In genomic region chr4:152748619-152749018, GRCh38 we compare ENCODE assay signal across 39 cellular contexts. TPM values are rescaled to one million over a fixed set of nuclear protein-coding genes. Genes with fewer than 3 reads are reported as not detected.
"Had no signal": no experiment of that assay in that cellular context is flagged by ENCODE, and none has a peak within 500 bp of the region (broad histone marks: within the 10 kb centered on the region; RNA-seq: fewer than 3 reads in every experiment).

No MANE protein-coding gene starts in this region.

- H3K4me3 ChIP-seq: adrenal gland, ascending aorta, body of pancreas, breast epithelium, cardiac muscle cell had no signal

- H3K4me1 ChIP-seq: adrenal gland, ascending aorta, body of pancreas, breast epithelium had no signal

- DNase-seq: activated effector memory CD4-positive, alpha-beta T cell treated with anti-CD3 and anti-CD28 coated beads, Interleukin-2, amount 50 U/mL, for 16 hours; activated effector memory CD4-positive, alpha-beta T cell treated with Interleukin-2 at 50 U/mL for 16 hours; activated gamma-delta T cell treated with Interleukin-2 at 50 U/mL for 16 hours; activated naive CD4-positive, alpha-beta T cell; activated naive CD4-positive, alpha-beta T cell treated with anti-CD3 and anti-CD28 coated beads for 36 hours; activated naive CD4-positive, alpha-beta T cell treated with anti-CD3 and anti-CD28 coated beads, Interleukin-2, amount 50 U/mL, for 16 hours; activated naive CD4-positive, alpha-beta T cell treated with Interleukin-2 at 50 U/mL for 16 hours; activated naive CD8-positive, alpha-beta T cell treated with anti-CD3 and anti-CD28 coated beads for 36 hours; activated naive CD8-positive, alpha-beta T cell treated with anti-CD3 and anti-CD28 coated beads, Interleukin-2, amount 10 ng/mL, durations not matched to agents 7 days and 5 days; activated naive CD8-positive, alpha-beta T cell treated with anti-CD3 and anti-CD28 coated beads, Interleukin-2, amount 50 U/mL, for 24 hours; activated T-cell treated with anti-CD3 and anti-CD28 coated beads for 4 hours; activated T-cell treated with anti-CD3 and anti-CD28 coated beads, Interleukin-2, amount 50 U/mL, for 1 hour; activated T-cell treated with anti-CD3 and anti-CD28 coated beads, Interleukin-2, amount 50 U/mL, for 24 hours; activated T-cell treated with anti-CD3 and anti-CD28 coated beads, Interleukin-2, amount 50 U/mL, for 4 hours; activated T-cell treated with anti-CD3 and anti-CD28 coated beads, Interleukin-2, amount 50 U/mL, for 48 hours; activated T-cell treated with anti-CD3 and anti-CD28 coated beads, Interleukin-2, amount 50 U/mL, for 72 hours; adrenal gland; amniotic stem cell; amygdala; anterior cingulate cortex; aorta; body of pancreas; brain microvascular endothelial cell; caudate nucleus; central memory CD4-positive, alpha-beta T cell; cerebellar nuclear complex had no signal

- ATAC-seq: activated naive CD4-positive, alpha-beta T cell treated with anti-CD3 and anti-CD28 coated beads, Interleukin-2, amount 50 U/mL, for 72 hours; activated naive CD8-positive, alpha-beta T cell treated with anti-CD3 and anti-CD28 coated beads, Interleukin-2, amount 50 U/mL, for 24 hours; activated T-cell treated with anti-CD3 and anti-CD28 coated beads, Interleukin-2, amount 50 U/mL, for 4 hours; activated T-cell treated with anti-CD3 and anti-CD28 coated beads, Interleukin-2, amount 50 U/mL, for 72 hours; activated T-helper 17 cell treated with anti-CD3 and anti-CD28 coated beads, Interleukin-2, amount 50 U/mL, for 72 hours; body of pancreas had no signal

- H3K9me3 Mint-ChIP-seq: activated naive CD4-positive, alpha-beta T cell treated with anti-CD3 and anti-CD28 coated beads, Interleukin-2, amount 50 U/mL, for 24 hours; activated naive CD4-positive, alpha-beta T cell treated with anti-CD3 and anti-CD28 coated beads, Interleukin-2, amount 50 U/mL, for 72 hours; activated naive CD8-positive, alpha-beta T cell treated with anti-CD3 and anti-CD28 coated beads for 36 hours; activated naive CD8-positive, alpha-beta T cell treated with anti-CD3 and anti-CD28 coated beads, Interleukin-2, amount 10 ng/mL, durations not matched to agents 7 days and 5 days; activated naive CD8-positive, alpha-beta T cell treated with anti-CD3 and anti-CD28 coated beads, Interleukin-2, amount 50 U/mL, for 24 hours; activated T-cell treated with anti-CD3 and anti-CD28 coated beads, Interleukin-2, amount 50 U/mL, for 24 hours; activated T-cell treated with anti-CD3 and anti-CD28 coated beads, Interleukin-2, amount 50 U/mL, for 4 hours; activated T-helper 1 cell treated with anti-CD3 and anti-CD28 coated beads, Interleukin-12 subunit alpha, Interleukin-12 subunit beta, Interleukin-2, Interleukin-4 antibody, amounts not matched to agents 30 ng/mL and 10 ng/mL and 1 ng/mL, durations not matched to agents 14 hours and 24 hours and 36 hours; activated T-helper 17 cell treated with anti-CD3 and anti-CD28 coated beads, Interleukin-2, amount 50 U/mL, for 72 hours; activated T-helper 2 cell treated with anti-CD3 and anti-CD28 coated beads, Interferon-gamma antibody, Interleukin-2, Interleukin-4, amounts not matched to agents 10 μg/mL and 5 μg/mL and 100 μg/mL, durations not matched to agents 14 hours and 24 hours and 36 hours; central memory CD8-positive, alpha-beta T cell had no signal

- H3K36me3 Mint-ChIP-seq: activated naive CD4-positive, alpha-beta T cell treated with anti-CD3 and anti-CD28 coated beads, Interleukin-2, amount 50 U/mL, for 24 hours; activated naive CD4-positive, alpha-beta T cell treated with anti-CD3 and anti-CD28 coated beads, Interleukin-2, amount 50 U/mL, for 72 hours; activated naive CD8-positive, alpha-beta T cell; activated naive CD8-positive, alpha-beta T cell treated with anti-CD3 and anti-CD28 coated beads for 36 hours; activated naive CD8-positive, alpha-beta T cell treated with anti-CD3 and anti-CD28 coated beads, Interleukin-2, amount 10 ng/mL, durations not matched to agents 7 days and 5 days; brain had no signal

- H3K27ac ChIP-seq: adrenal gland, ascending aorta, body of pancreas, brain microvascular endothelial cell, breast epithelium, cardiac muscle cell had no signal

- H3K27ac Mint-ChIP-seq: activated naive CD4-positive, alpha-beta T cell treated with anti-CD3 and anti-CD28 coated beads for 36 hours; activated naive CD4-positive, alpha-beta T cell treated with anti-CD3 and anti-CD28 coated beads, Interleukin-2, amount 50 U/mL, for 24 hours; activated naive CD4-positive, alpha-beta T cell treated with anti-CD3 and anti-CD28 coated beads, Interleukin-2, amount 50 U/mL, for 72 hours; activated naive CD8-positive, alpha-beta T cell; activated naive CD8-positive, alpha-beta T cell treated with anti-CD3 and anti-CD28 coated beads for 36 hours; activated naive CD8-positive, alpha-beta T cell treated with anti-CD3 and anti-CD28 coated beads, Interleukin-2, amount 10 ng/mL, durations not matched to agents 7 days and 5 days; activated naive CD8-positive, alpha-beta T cell treated with anti-CD3 and anti-CD28 coated beads, Interleukin-2, amount 50 U/mL, for 24 hours; activated T-cell treated with anti-CD3 and anti-CD28 coated beads, Interleukin-2, amount 50 U/mL, for 24 hours; activated T-cell treated with anti-CD3 and anti-CD28 coated beads, Interleukin-2, amount 50 U/mL, for 72 hours; activated T-helper 1 cell treated with anti-CD3 and anti-CD28 coated beads, Interleukin-12 subunit alpha, Interleukin-12 subunit beta, Interleukin-2, Interleukin-4 antibody, amounts not matched to agents 30 ng/mL and 10 ng/mL and 1 ng/mL, durations not matched to agents 14 hours and 24 hours and 36 hours; activated T-helper 17 cell treated with anti-CD3 and anti-CD28 coated beads, Interleukin-2, amount 50 U/mL, for 72 hours; activated T-helper 2 cell treated with anti-CD3 and anti-CD28 coated beads, Interferon-gamma antibody, Interleukin-2, Interleukin-4, amounts not matched to agents 10 μg/mL and 5 μg/mL and 100 μg/mL, durations not matched to agents 14 hours and 24 hours and 36 hours; brain had no signal

- H3K36me3 ChIP-seq: adrenal gland, ascending aorta, brain microvascular endothelial cell, breast epithelium, cardiac muscle cell had no signal

- H3K9me3 ChIP-seq: adrenal gland, ascending aorta had no signal

- H3K27me3 ChIP-seq: adrenal gland, ascending aorta, body of pancreas, brain microvascular endothelial cell, breast epithelium, cardiac muscle cell had no signal

- H3K4me3 Mint-ChIP-seq: activated naive CD4-positive, alpha-beta T cell treated with anti-CD3 and anti-CD28 coated beads for 36 hours; activated naive CD4-positive, alpha-beta T cell treated with anti-CD3 and anti-CD28 coated beads, Interleukin-2, amount 50 U/mL, for 24 hours; activated naive CD8-positive, alpha-beta T cell; activated naive CD8-positive, alpha-beta T cell treated with anti-CD3 and anti-CD28 coated beads for 36 hours; activated naive CD8-positive, alpha-beta T cell treated with anti-CD3 and anti-CD28 coated beads, Interleukin-2, amount 10 ng/mL, durations not matched to agents 7 days and 5 days; activated naive CD8-positive, alpha-beta T cell treated with anti-CD3 and anti-CD28 coated beads, Interleukin-2, amount 50 U/mL, for 24 hours; activated T-cell treated with anti-CD3 and anti-CD28 coated beads, Interleukin-2, amount 50 U/mL, for 24 hours; activated T-cell treated with anti-CD3 and anti-CD28 coated beads, Interleukin-2, amount 50 U/mL, for 4 hours; activated T-cell treated with anti-CD3 and anti-CD28 coated beads, Interleukin-2, amount 50 U/mL, for 72 hours; activated T-helper 1 cell treated with anti-CD3 and anti-CD28 coated beads, Interleukin-12 subunit alpha, Interleukin-12 subunit beta, Interleukin-2, Interleukin-4 antibody, amounts not matched to agents 30 ng/mL and 10 ng/mL and 1 ng/mL, durations not matched to agents 14 hours and 24 hours and 36 hours; activated T-helper 17 cell treated with anti-CD3 and anti-CD28 coated beads, Interleukin-2, amount 50 U/mL, for 72 hours; brain; central memory CD8-positive, alpha-beta T cell had no signal

- H3K4me1 Mint-ChIP-seq: activated naive CD4-positive, alpha-beta T cell treated with anti-CD3 and anti-CD28 coated beads, Interleukin-2, amount 50 U/mL, for 24 hours; activated naive CD8-positive, alpha-beta T cell treated with anti-CD3 and anti-CD28 coated beads for 36 hours; activated naive CD8-positive, alpha-beta T cell treated with anti-CD3 and anti-CD28 coated beads, Interleukin-2, amount 10 ng/mL, durations not matched to agents 7 days and 5 days; activated naive CD8-positive, alpha-beta T cell treated with anti-CD3 and anti-CD28 coated beads, Interleukin-2, amount 50 U/mL, for 24 hours; activated T-helper 17 cell treated with anti-CD3 and anti-CD28 coated beads, Interleukin-2, amount 50 U/mL, for 72 hours; brain; central memory CD8-positive, alpha-beta T cell had no signal

- FAIRE-seq: astrocyte, bronchial epithelial cell had no signal

- H3K27me3 Mint-ChIP-seq: activated naive CD4-positive, alpha-beta T cell treated with anti-CD3 and anti-CD28 coated beads, Interleukin-2, amount 50 U/mL, for 24 hours; activated naive CD8-positive, alpha-beta T cell treated with anti-CD3 and anti-CD28 coated beads for 36 hours; activated naive CD8-positive, alpha-beta T cell treated with anti-CD3 and anti-CD28 coated beads, Interleukin-2, amount 50 U/mL, for 24 hours; activated T-cell treated with anti-CD3 and anti-CD28 coated beads, Interleukin-2, amount 50 U/mL, for 24 hours; activated T-helper 17 cell treated with anti-CD3 and anti-CD28 coated beads, Interleukin-2, amount 50 U/mL, for 72 hours; brain had no signal

RNA-seq across cellular contexts. Expression of gene TIGD4, which starts 30.9 kb away (rescaled TPM):
- total RNA-seq: ascending aorta had no signal
- polyA plus RNA-seq: aorta had no signal
